ENCODE assay signal across 9 cellular contexts in the genomic region with DNA sequence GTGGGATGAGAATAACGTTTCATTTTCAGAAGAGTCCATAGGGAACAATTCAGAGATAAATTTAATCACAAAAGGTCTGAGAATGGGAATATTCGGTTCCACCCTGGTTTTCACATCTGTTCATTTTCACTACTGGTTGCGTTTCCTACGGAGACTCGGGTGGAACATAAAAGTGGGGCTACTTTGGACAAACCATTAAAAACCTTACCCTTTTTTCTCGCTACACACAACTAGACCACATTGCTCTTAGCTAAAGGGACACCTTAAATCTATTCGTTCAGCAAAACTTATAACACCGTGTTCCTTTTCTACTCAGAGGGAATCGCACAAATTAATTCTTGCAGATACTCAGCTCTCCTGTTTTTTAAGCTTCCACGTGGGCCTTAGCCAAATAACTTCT. TPM values are rescaled to one million over a fixed set of nuclear protein-coding genes. Genes with fewer than 3 reads are reported as not detected.
A peak's percentile ranks its signal among the peaks of the same experiment; 100 is the strongest.
DNase-seq lines count a peak whose midpoint lies in the region; ATAC-seq and TF ChIP-seq lines count a peak whose summit lies in the region.
"Had no signal": no experiment of that assay in that cellular context is flagged by ENCODE, and none has a peak within 500 bp of the region (broad histone marks: within the 10 kb centered on the region; RNA-seq: fewer than 3 reads in every experiment).

No MANE protein-coding gene starts in this region.

- H3K9me3 Mint-ChIP-seq in activated CD4-positive, alpha-beta T cell treated with anti-CD3 and anti-CD28 coated beads, Interleukin-2, amount 10 ng/mL, durations not matched to agents 24 days and 14 days = no peaks in the 10 kb centered on the region
- no peaks in the 10 kb centered on the region for H3K9me3 Mint-ChIP-seq in activated naive CD4-positive, alpha-beta T cell treated with anti-CD3 and anti-CD28 coated beads, Interleukin-2, amount 50 U/mL, for 72 hours

- H3K36me3 Mint-ChIP-seq in activated CD4-positive, alpha-beta T cell treated with anti-CD3 and anti-CD28 coated beads, Interleukin-2, amount 10 ng/mL, durations not matched to agents 24 days and 14 days (ENCODE audit: low read depth) = peaks cover 9% of the 10 kb centered on the region
- H3K36me3 Mint-ChIP-seq in activated naive CD4-positive, alpha-beta T cell treated with anti-CD3 and anti-CD28 coated beads, Interleukin-2, amount 50 U/mL, for 72 hours = peaks cover 6% of the 10 kb centered on the region in 2 donors

- peak overlapping the region; percentile 81 for H3K4me3 Mint-ChIP-seq in activated CD4-positive, alpha-beta T cell treated with anti-CD3 and anti-CD28 coated beads, Interleukin-2, amount 10 ng/mL, durations not matched to agents 24 days and 14 days

- 55% methylated on average over 10 of the region's 10 CpGs for WGBS in right lobe of liver (ENCODE audit: insufficient coverage, low coverage, low lambda C conversion rate, missing lambda C conversion rate)
- 40% methylated on average over 10 of the region's 10 CpGs for WGBS in suprapubic skin
- 70 to 72% methylated on average over 10 of the region's 10 CpGs for WGBS in aorta, 2 donors

- ATAC-seq in activated naive CD4-positive, alpha-beta T cell treated with anti-CD3 and anti-CD28 coated beads, Interleukin-2, amount 50 U/mL, for 72 hours = no peak
- ATAC-seq in right lobe of liver = no peak
- no peak for ATAC-seq in aorta (ENCODE audit: low FRiP score)

- no peak for TF ChIP-seq POLR2A in right lobe of liver (IDR thresholded peaks at IDR 0.05)
- no peak for TF ChIP-seq POLR2A in suprapubic skin (IDR thresholded peaks at IDR 0.05)

- H3K9me3 ChIP-seq in right lobe of liver (no peaks in the 10 kb centered on the region), suprapubic skin (no peaks in the 10 kb centered on the region), aorta (ENCODE audit: control insufficient read depth, low read length) (no peaks in the 10 kb centered on the region)
- H3K9me3 ChIP-seq: BE2C had no signal

- no peak overlapping the region for H3K27ac Mint-ChIP-seq in activated CD4-positive, alpha-beta T cell treated with anti-CD3 and anti-CD28 coated beads, Interleukin-2, amount 10 ng/mL, durations not matched to agents 24 days and 14 days
- peak overlapping the region; percentile 98 to 100 for H3K27ac Mint-ChIP-seq in activated naive CD4-positive, alpha-beta T cell treated with anti-CD3 and anti-CD28 coated beads, Interleukin-2, amount 50 U/mL, for 72 hours

- TF ChIP-seq EP300 in suprapubic skin (IDR thresholded peaks at IDR 0.05) = no peak

- intact Hi-C loops in activated CD4-positive, alpha-beta T cell treated with anti-CD3 and anti-CD28 coated beads, Interleukin-2, amount 10 ng/mL, durations not matched to agents 24 days and 14 days (cut with micrococcal nuclease) = loop anchor here (10.0 kb wide), 1 partner anchor 1181 kb away; a partner anchor contains a TSS
- intact Hi-C loops in right lobe of liver (cut with DNase I) (loop anchor here (5.0 to 10.0 kb wide), 3 partner anchors 191 to 251 kb away; no protein-coding TSS in a partner anchor), aorta (cut with DNase I) (loop anchor here (5.0 to 10.0 kb wide), 5 partner anchors 193 to 802 kb away; a partner anchor contains a TSS)

- no peaks in the 10 kb centered on the region for H3K27me3 ChIP-seq in right lobe of liver
- no peaks in the 10 kb centered on the region for H3K27me3 ChIP-seq in suprapubic skin
- no peaks in the 10 kb centered on the region for H3K27me3 ChIP-seq in aorta (ENCODE audit: control insufficient read depth in 1 of 2, insufficient read depth in 2 of 2, low read length in 1 of 2)
- H3K27me3 ChIP-seq: BE2C had no signal

- no peak for TF ChIP-seq CTCF in right lobe of liver (IDR thresholded peaks at IDR 0.05)
- TF ChIP-seq CTCF in suprapubic skin (IDR thresholded peaks at IDR 0.05) = no peak

- peaks cover 42% of the 10 kb centered on the region for H3K4me1 Mint-ChIP-seq in activated CD4-positive, alpha-beta T cell treated with anti-CD3 and anti-CD28 coated beads, Interleukin-2, amount 10 ng/mL, durations not matched to agents 24 days and 14 days

- DNase-seq in activated CD4-positive, alpha-beta T cell treated with anti-CD3 and anti-CD28 coated beads, Interleukin-2, amount 10 ng/mL, durations not matched to agents 24 days and 14 days = no peak
- DNase-seq in activated CD4-positive, alpha-beta T cell treated with anti-CD3 and anti-CD28 coated beads, Interleukin-2, amount 50 U/mL, for 48 hours = no peak
- no peak for DNase-seq in activated naive CD4-positive, alpha-beta T cell treated with anti-CD3 and anti-CD28 coated beads, Interleukin-2, amount 50 U/mL, for 72 hours (ENCODE audit: low spot score in 2 of 2)
- DNase-seq in right lobe of liver (no peak), suprapubic skin (ENCODE audit: low spot score in 2 of 2) (no peak), UCSD-AML1 (lab: John Stamatoyannopoulos, UW; ENCODE audit: unreplicated experiment) (no peak), aorta (no peak), SW 1271 (lab: John Stamatoyannopoulos, UW) (no peak)

- H3K4me1 ChIP-seq in right lobe of liver (peaks cover 0 to 21% (median 3%) of the 10 kb centered on the region in 4 donors), suprapubic skin (peaks cover 61% of the 10 kb centered on the region), aorta (ENCODE audit: control insufficient read depth in 1 of 2, insufficient read depth in 2 of 2, low read length in 2 of 2) (no peaks in the 10 kb centered on the region)

- H3K4me3 ChIP-seq in right lobe of liver (peak overlapping the region; percentile 54 to 100 (median 98)), suprapubic skin (peak overlapping the region; percentile 100), aorta (ENCODE audit: low read length in 2 of 2) (no peak overlapping the region)

- H3K27ac ChIP-seq in right lobe of liver = peak overlapping the region; percentile 94 to 98 (median 95)
- peak overlapping the region; percentile 94 for H3K27ac ChIP-seq in suprapubic skin
- H3K27ac ChIP-seq in aorta (ENCODE audit: low read depth in 1 of 2, low read length in 2 of 2) = no peak overlapping the region

- H3K36me3 ChIP-seq in right lobe of liver (peaks cover 0 to 5% (median 0%) of the 10 kb centered on the region in 4 donors), suprapubic skin (peaks cover 11% of the 10 kb centered on the region), aorta (ENCODE audit: control insufficient read depth in 1 of 2, insufficient read depth in 2 of 2, low read length in 1 of 2) (peaks cover 0 to 3% of the 10 kb centered on the region in 2 donors)

- H3K27me3 Mint-ChIP-seq in activated CD4-positive, alpha-beta T cell treated with anti-CD3 and anti-CD28 coated beads, Interleukin-2, amount 10 ng/mL, durations not matched to agents 24 days and 14 days = peaks cover 12% of the 10 kb centered on the region

RNA-seq across cellular contexts. Expression of a gene that starts 1.0 kb away (rescaled TPM):
- total RNA-seq in activated CD4-positive, alpha-beta T cell treated with anti-CD3 and anti-CD28 coated beads, Interleukin-2, amount 10 ng/mL, durations not matched to agents 24 days and 14 days = 22.0 and 23.6 TPM in 2 replicates
- total RNA-seq in activated naive CD4-positive, alpha-beta T cell treated with anti-CD3 and anti-CD28 coated beads, Interleukin-2, amount 50 U/mL, for 72 hours = 10 to 100 TPM; 23.9 to 32.4 TPM
- 10 to 100 TPM in 5 of 6 experiments, 1 to 10 TPM in 1; 9.7 to 15.9 (median 13.6) TPM for total RNA-seq in right lobe of liver
- 10 to 100 TPM; 37.7 to 66.3 (median 50.1) TPM for total RNA-seq in suprapubic skin
- 10 to 100 TPM; 26.7 to 32.4 TPM for total RNA-seq in aorta
- 10 to 100 TPM; 14.2 to 15.0 TPM for polyA plus RNA-seq in aorta

RNA-seq across cellular contexts. Expression of a gene that starts 2.6 kb away (rescaled TPM):
- 51.8 and 53.4 TPM in 2 replicates for total RNA-seq in activated CD4-positive, alpha-beta T cell treated with anti-CD3 and anti-CD28 coated beads, Interleukin-2, amount 10 ng/mL, durations not matched to agents 24 days and 14 days
- 10 to 100 TPM; 51.2 to 71.5 TPM for total RNA-seq in activated naive CD4-positive, alpha-beta T cell treated with anti-CD3 and anti-CD28 coated beads, Interleukin-2, amount 50 U/mL, for 72 hours
- total RNA-seq in right lobe of liver (10 to 100 TPM; 12.2 to 21.9 (median 17.7) TPM), suprapubic skin (10 to 100 TPM; 22.7 to 61.7 (median 38.8) TPM), aorta (10 to 100 TPM; 31.1 to 45.4 TPM)
- polyA plus RNA-seq in aorta = 10 to 100 TPM; 14.9 to 30.9 TPM

Comparison
In these comparisons a context has a peak if more than half of its experiments do, and no peak if none do; other contexts are left out.
1. H3K27ac ChIP-seq: peak in right lobe of liver (3 of 3) and suprapubic skin (single experiment); none in aorta (0 of 2).
2. H3K4me3 ChIP-seq: peak in right lobe of liver (3 of 3) and suprapubic skin (single experiment); none in aorta (0 of 2).